16 cellular contexts compared by ENCODE assay signal in the genomic region with DNA sequence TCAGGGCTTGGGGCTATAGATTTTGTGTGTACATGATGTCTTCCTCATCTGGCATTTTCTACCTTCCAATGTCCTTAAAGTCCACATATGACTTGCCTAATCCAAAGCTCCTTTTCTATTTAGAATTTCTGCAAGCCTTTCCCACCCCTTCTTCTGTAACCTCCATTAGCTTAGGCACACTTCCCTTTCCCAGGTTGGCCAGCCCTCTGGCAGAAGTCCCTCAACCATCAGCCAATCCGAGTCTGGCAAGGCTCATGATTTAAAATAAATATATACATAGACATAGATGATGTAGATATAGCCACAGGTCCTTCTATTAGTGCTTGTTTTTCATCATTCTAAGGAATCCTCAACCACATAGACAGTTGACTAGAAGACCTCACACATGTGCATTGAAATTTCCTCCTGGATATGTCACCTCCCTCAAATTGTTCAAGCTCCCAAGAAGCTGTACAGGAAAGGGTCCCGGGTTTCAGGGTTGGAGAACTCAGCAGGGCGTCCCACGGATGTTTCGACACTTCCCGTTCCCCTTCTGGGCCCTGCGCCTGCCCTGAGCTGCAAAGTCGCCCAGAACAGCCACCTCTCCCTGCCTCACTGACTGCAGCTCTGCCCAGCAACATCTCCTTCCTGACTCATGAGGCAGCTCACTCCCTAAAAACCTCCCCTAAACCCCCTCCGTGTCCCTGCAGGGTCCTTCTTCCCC. TPM values are rescaled to one million over a fixed set of nuclear protein-coding genes. Genes with fewer than 3 reads are reported as not detected.
DNase-seq lines count a peak whose midpoint lies in the region; ATAC-seq, FAIRE-seq and TF ChIP-seq lines count a peak whose summit lies in the region.
"Had no signal": no experiment of that assay in that cellular context is flagged by ENCODE, and none has a peak within 500 bp of the region (broad histone marks: within the 10 kb centered on the region; RNA-seq: fewer than 3 reads in every experiment).

No MANE protein-coding gene starts in this region.

- peaks cover 4% of the 10 kb centered on the region for H3K27me3 Mint-ChIP-seq in T-helper 17 cell

- H3K27ac ChIP-seq in right cardiac atrium (ENCODE audit: low read length) = peak overlapping the region; percentile 17
- peak overlapping the region; percentile 63 to 92 (median 86) for H3K27ac ChIP-seq in spleen
- no peak overlapping the region for H3K27ac ChIP-seq in small intestine (ENCODE audit: low read depth in 1 of 2, low read length in 1 of 2)
- H3K27ac ChIP-seq: suprapubic skin had no signal

- H3K9me3 ChIP-seq in T-helper 17 cell (ENCODE audit: control insufficient read depth, low read length, poor library complexity, severe bottlenecking) (no peaks in the 10 kb centered on the region), right cardiac atrium (ENCODE audit: control insufficient read depth, low read length) (no peaks in the 10 kb centered on the region), spleen (no peaks in the 10 kb centered on the region), HAP-1 (no peaks in the 10 kb centered on the region), small intestine (ENCODE audit: control insufficient read depth, low read depth) (no peaks in the 10 kb centered on the region)
- H3K9me3 ChIP-seq: suprapubic skin had no signal

- H3K36me3 Mint-ChIP-seq in T-helper 17 cell (ENCODE audit: low read depth) = no peaks in the 10 kb centered on the region

- ATAC-seq in HG02642 (IDR thresholded peaks at IDR 0.05; ENCODE audit: poor library complexity, unreplicated experiment) (peak; percentile 63), T-helper 17 cell (peak; percentile 64), right cardiac atrium (peak; percentile 77 to 84), HG03108 (IDR thresholded peaks at IDR 0.05; ENCODE audit: unreplicated experiment) (no peak)

- peaks cover 9% of the 10 kb centered on the region for H3K4me1 Mint-ChIP-seq in T-helper 17 cell
- H3K4me1 Mint-ChIP-seq: neural crest cell had no signal

- peaks cover 3% of the 10 kb centered on the region for H3K27me3 ChIP-seq in right cardiac atrium (ENCODE audit: control insufficient read depth, insufficient read depth)
- H3K27me3 ChIP-seq in spleen (replicated peaks in 1 of 7) = no peaks in the 10 kb centered on the region
- no peaks in the 10 kb centered on the region for H3K27me3 ChIP-seq in HAP-1 (ENCODE audit: low read depth)
- no peaks in the 10 kb centered on the region for H3K27me3 ChIP-seq in small intestine (ENCODE audit: control insufficient read depth in 2 of 2, insufficient read depth in 2 of 2, low read length in 2 of 2)
- H3K27me3 ChIP-seq: suprapubic skin had no signal

- H3K4me3 ChIP-seq in right cardiac atrium (ENCODE audit: low read length) (no peak overlapping the region), spleen (peak overlapping the region in 1 of 8 donors; percentile 36), HAP-1 (no peak overlapping the region), small intestine (ENCODE audit: low read depth in 1 of 2, low read length in 2 of 2) (no peak overlapping the region)
- H3K4me3 ChIP-seq: suprapubic skin had no signal

- intact Hi-C loops in right cardiac atrium (cut with DNase I) = loop anchor here in 2 of 4 donors (10.0 kb wide), 2 partner anchors 346 to 356 kb away; no protein-coding TSS in a partner anchor
- intact Hi-C loops in spleen (cut with DNase I; ENCODE audit: low total_unique reads) = no loop called here

- no peak for DNase-seq in T-helper 17 cell
- peak; percentile 44 to 82 (median 81) for DNase-seq in right cardiac atrium
- peak; percentile 94 for DNase-seq in spleen
- DNase-seq in HAP-1 (ENCODE audit: low spot score in 2 of 2) = no peak
- DNase-seq in small intestine = no peak
- DNase-seq in central memory CD4-positive, alpha-beta T cell = no peak
- DNase-seq: activated CD4-positive, CD25-positive, alpha-beta regulatory T cell; activated naive CD4-positive, alpha-beta T cell treated with anti-CD3 and anti-CD28 coated beads for 36 hours; Calu3; dermis blood vessel endothelial cell; NCI-H1105; stimulated activated CD4-positive, alpha-beta T cell treated with anti-CD3 and anti-CD28 coated beads, Interleukin-2, amount 100 ng/mL, for 48 hours had no signal

- 49% methylated on average over 9 of the region's 9 CpGs for WGBS in right cardiac atrium
- WGBS in spleen, 5 donors = 18 to 29% (median 26%) methylated on average over 9 of the region's 9 CpGs
- 59 to 81% (median 71%) methylated on average over 9 of the region's 9 CpGs for WGBS in small intestine, 3 donors

- TF ChIP-seq POLR2A in spleen (IDR thresholded peaks at IDR 0.05) = no peak

- FAIRE-seq in small intestine (lab: Jason Lieb, UNC) = no peak

- TF ChIP-seq CTCF in spleen (IDR thresholded peaks at IDR 0.05 in 8 of 11, conservative IDR thresholded peaks at IDR 0.05 in 3 of 11) = no peak

- peak overlapping the region; percentile 67 for H3K27ac Mint-ChIP-seq in T-helper 17 cell
- H3K27ac Mint-ChIP-seq: activated naive CD4-positive, alpha-beta T cell treated with anti-CD3 and anti-CD28 coated beads for 36 hours had no signal

- H3K36me3 ChIP-seq in spleen (no peaks in the 10 kb centered on the region), HAP-1 (replicated peaks) (no peaks in the 10 kb centered on the region), small intestine (ENCODE audit: control insufficient read depth in 2 of 2, insufficient read depth in 2 of 2, low read length in 2 of 2) (no peaks in the 10 kb centered on the region)
- H3K36me3 ChIP-seq: suprapubic skin had no signal

- H3K4me3 Mint-ChIP-seq in T-helper 17 cell = no peak overlapping the region
- H3K4me3 Mint-ChIP-seq: activated naive CD4-positive, alpha-beta T cell treated with anti-CD3 and anti-CD28 coated beads for 36 hours; neural crest cell had no signal

- no peaks in the 10 kb centered on the region for H3K4me1 ChIP-seq in right cardiac atrium (ENCODE audit: control insufficient read depth, insufficient read depth, low read length)
- H3K4me1 ChIP-seq in spleen = peaks cover 0 to 85% (median 47%) of the 10 kb centered on the region in 6 donors
- no peaks in the 10 kb centered on the region; the same call in 1 of the 2 replicates for H3K4me1 ChIP-seq in HAP-1
- H3K4me1 ChIP-seq in small intestine (ENCODE audit: control insufficient read depth in 2 of 2, insufficient read depth in 1 of 2, low read depth in 1 of 2, low read length in 1 of 2) = no peaks in the 10 kb centered on the region
- H3K4me1 ChIP-seq: suprapubic skin had no signal

- in situ Hi-C loops in HAP-1 (cut with MboI; ENCODE audit: low sequenced_read_pairs) = no loop called here

RNA-seq across cellular contexts. Expression of gene PIK3AP1, which starts 20.4 kb away (rescaled TPM):
- total RNA-seq in T-helper 17 cell (1 to 10 TPM; 1.9 to 5.0 TPM), right cardiac atrium (10 to 100 TPM in 1 of 4 donors, 1 to 10 TPM in 3; 3.6 to 10.5 (median 6.2) TPM), spleen (100 to 1,000 TPM; 126 to 256 (median 196) TPM)
- polyA plus RNA-seq in right cardiac atrium (1.4 TPM), spleen (10 to 100 TPM; 59.8 to 84.1 (median 62.7) TPM), small intestine (1 to 10 TPM; 5.6 to 9.2 (median 7.4) TPM)
- total RNA-seq: dermis blood vessel endothelial cell had no signal

Comparison
In these comparisons a context has a peak if more than half of its experiments do, and no peak if none do; other contexts are left out.
1. DNase-seq: peak in right cardiac atrium (3 of 3) and spleen (single experiment); none in T-helper 17 cell (0 of 3), HAP-1 (0 of 2), small intestine (single experiment) and central memory CD4-positive, alpha-beta T cell (single experiment).
2. H3K27ac ChIP-seq: peak in right cardiac atrium (single experiment) and spleen (8 of 8); none in small intestine (0 of 2).
3. RNA of gene PIK3AP1, which starts 20.4 kb away (total RNA-seq): 126 to 256 TPM in spleen; 3.6 to 10.5 TPM in right cardiac atrium and 1.9 to 5.0 TPM in T-helper 17 cell; every median in the first group is over 10 times any median in the second.